ENCODE assay signal across 20 cellular contexts in genomic region chr9:77582572-77583365, GRCh38.
A peak's percentile ranks its signal among the peaks of the same experiment; 100 is the strongest.
DNase-seq lines count a peak whose midpoint lies in the region; ATAC-seq and TF ChIP-seq lines count a peak whose summit lies in the region.
"Had no signal": no experiment of that assay in that cellular context is flagged by ENCODE, and none has a peak within 500 bp of the region (broad histone marks: within the 10 kb centered on the region; RNA-seq: fewer than 3 reads in every experiment).

No MANE protein-coding gene starts in this region.

- H3K9ac ChIP-seq in IMR-90 (ENCODE audit: low read depth, low read length): no peak overlapping the region

- H3K79me1 ChIP-seq in IMR-90 (ENCODE audit: low read depth in 1 of 2, low read length in 2 of 2): no peaks in the 10 kb centered on the region

- H3K27ac ChIP-seq in IMR-90 (ENCODE audit: insufficient read depth, low read length): no peak overlapping the region
- H3K27ac ChIP-seq: HL-60, SK-N-MC had no signal

- no peak overlapping the region for H4K8ac ChIP-seq in IMR-90 (ENCODE audit: low read depth in 2 of 2, low read length in 2 of 2)

- H3K4me1 Mint-ChIP-seq in nephron progenitor cell: no peaks in the 10 kb centered on the region
- H3K4me1 Mint-ChIP-seq: CD8-positive, alpha-beta memory T cell; IgD-negative memory B cell had no signal

- H2AK9ac ChIP-seq in IMR-90 (replicated peaks; ENCODE audit: low read depth, low read length, poor library complexity): no peak overlapping the region

- TF ChIP-seq CTCF in IMR-90 (conservative IDR thresholded peaks at IDR 0.05; ENCODE audit: low read depth, low read length): no peak
- no peak for TF ChIP-seq CTCF in nephron progenitor cell (IDR thresholded peaks at IDR 0.05)

- in situ Hi-C loops in IMR-90 (cut with MboI; ENCODE audit: low sequenced_read_pairs): no loop called here

- no peak overlapping the region for H3K14ac ChIP-seq in IMR-90 (replicated peaks; ENCODE audit: low read depth, low read length)

- H2AK5ac ChIP-seq in IMR-90 (ENCODE audit: low read depth, low read length): no peak overlapping the region

- no peak overlapping the region for H4K91ac ChIP-seq in IMR-90 (ENCODE audit: insufficient read depth, low read depth, low read length)

- H2BK15ac ChIP-seq in IMR-90 (ENCODE audit: low read depth, low read length): no peak overlapping the region

- H3K27me3 Mint-ChIP-seq in nephron progenitor cell (ENCODE audit: low read depth, poor library complexity): peaks cover 6% of the 10 kb centered on the region

- no peak overlapping the region for H2BK120ac ChIP-seq in IMR-90 (ENCODE audit: low read depth, low read length)

- no peaks in the 10 kb centered on the region for H3K36me3 Mint-ChIP-seq in nephron progenitor cell (ENCODE audit: low read depth)
- H3K36me3 Mint-ChIP-seq: CD8-positive, alpha-beta memory T cell; IgD-negative memory B cell had no signal

- no peaks in the 10 kb centered on the region for H3K9me3 Mint-ChIP-seq in nephron progenitor cell
- H3K9me3 Mint-ChIP-seq: CD8-positive, alpha-beta memory T cell had no signal

- CTCF ChIA-PET in IMR-90 (lab: Yijun Ruan, JAX): interaction anchor here (1.0 kb wide), 1 partner anchor 23 kb away, joined by 3 read pairs; no protein-coding TSS in a partner anchor

- H3K27me3 ChIP-seq in IMR-90 (ENCODE audit: control insufficient read depth, insufficient read depth, low read length): peaks cover 2% of the 10 kb centered on the region; the same call in 1 of the 2 replicates

- POLR2A ChIA-PET in IMR-90 (lab: Charles Lee; ENCODE audit: unreplicated experiment): no interaction called here

- TF ChIP-seq POLR2A in IMR-90 (IDR thresholded peaks at IDR 0.05; ENCODE audit: low read depth, low read length): no peak

- no peaks in the 10 kb centered on the region for H4K20me1 ChIP-seq in IMR-90 (ENCODE audit: insufficient read depth, low read length)

- BruUV-seq in IMR-90 (replicated peaks; lab: Mats Ljungman, UMichigan): no TSS peak

- no peaks in the 10 kb centered on the region for H3K4me1 ChIP-seq in IMR-90 (ENCODE audit: control insufficient read depth, insufficient read depth, low read length)

- H3K4ac ChIP-seq in IMR-90 (ENCODE audit: low read depth, low read length): no peak overlapping the region

- peak overlapping the region; percentile 64 for H3K27ac Mint-ChIP-seq in nephron progenitor cell
- H3K27ac Mint-ChIP-seq: CD8-positive, alpha-beta memory T cell; IgD-negative memory B cell had no signal

- no peak overlapping the region for H2AFZ ChIP-seq in IMR-90 (replicated peaks; ENCODE audit: low read length, poor library complexity)

- no peak for DNase-seq in IMR-90
- peak; percentile 20 for DNase-seq in amniotic epithelial cell (ENCODE audit: low read depth)
- peak; percentile 48 for DNase-seq in left kidney (ENCODE audit: low read depth, low spot score)
- no peak for DNase-seq in nephron progenitor cell
- no peak for DNase-seq in effector CD4-positive, alpha-beta T cell
- DNase-seq in AG08396 (ENCODE audit: low spot score): no peak
- DNase-seq: C1 segment of cervical spinal cord; CD8-positive, alpha-beta memory T cell; Karpas-422; NCI-H1105; NCI-H2081 treated with DMSO at 0.1 percent for 48 hours; NCI-H510A; NCI-H748 treated with DMSO at 0.1 percent for 48 hours; NK-92 treated with Interleukin-12 subunit alpha and Interleukin-12 subunit beta, amount 100 ng/mL, for 24 hours; SHP77 had no signal

- dilution Hi-C loops in IMR-90 (cut with HindIII; ENCODE audit: low sequenced_read_pairs, unreplicated experiment): no loop called here

- intact Hi-C loops in IMR-90 (cut with micrococcal nuclease): loop anchor here (10.0 kb wide), 2 partner anchors 162 to 452 kb away; partner anchors contain the start of gene GNAQ

- H3K9me3 ChIP-seq in IMR-90 (ENCODE audit: control insufficient read depth, insufficient read depth, low read length): no peaks in the 10 kb centered on the region
- H3K9me3 ChIP-seq: HAP-1 had no signal

- H3K56ac ChIP-seq in IMR-90 (ENCODE audit: extremely low read depth, insufficient read depth, low read length): no peak overlapping the region

- WGBS in IMR-90 (ENCODE audit: extremely low coverage in 2 of 2, insufficient read length in 1 of 2), 2 experiments: 20% methylated on average over 3 of the region's 6 CpGs; no CpG with 5 or more reads in 1 of the 2 experiments

- H4K5ac ChIP-seq in IMR-90 (ENCODE audit: low read depth, low read length): no peak overlapping the region

- no peak overlapping the region for H3K4me3 Mint-ChIP-seq in nephron progenitor cell
- H3K4me3 Mint-ChIP-seq: IgD-negative memory B cell had no signal

- no peak for ATAC-seq in IMR-90 (ENCODE audit: low read depth)
- ATAC-seq in GM21737 (IDR thresholded peaks at IDR 0.05; ENCODE audit: unreplicated experiment): no peak

- H2BK20ac ChIP-seq in IMR-90 (ENCODE audit: low read depth, low read length): no peak overlapping the region

- no peak overlapping the region for H2BK5ac ChIP-seq in IMR-90 (ENCODE audit: low read depth, low read length, poor library complexity, severe bottlenecking)

- no peaks in the 10 kb centered on the region for H3K9me1 ChIP-seq in IMR-90 (ENCODE audit: insufficient read depth, low read length)

- H3K23ac ChIP-seq in IMR-90 (ENCODE audit: low read depth, low read length): no peak overlapping the region

- no peak overlapping the region for H3K4me3 ChIP-seq in IMR-90 (ENCODE audit: insufficient read depth, low read depth, low read length)
- H3K4me3 ChIP-seq: HAP-1, SK-N-MC had no signal

- no peak for TF ChIP-seq RAD21 in IMR-90 (IDR thresholded peaks at IDR 0.05; ENCODE audit: low read length)

- H3K36me3 ChIP-seq in IMR-90 (ENCODE audit: control insufficient read depth, insufficient read depth, low read length): no peaks in the 10 kb centered on the region
- H3K36me3 ChIP-seq: HAP-1 had no signal

- H3K4me2 ChIP-seq in IMR-90 (ENCODE audit: low read depth, low read length): no peak overlapping the region

- H3K18ac ChIP-seq in IMR-90 (ENCODE audit: low read depth, low read length): no peak overlapping the region

TF ChIP-seq in IMR-90, 13 proteins besides CTCF, POLR2A, EP300 and RAD21:
- TF ChIP-seq CEBPB (IDR thresholded peaks at IDR 0.05; ENCODE audit: low read depth, low read length): peak; percentile 53
- TF ChIP-seq NFE2L2 (IDR thresholded peaks at IDR 0.05; ENCODE audit: low read depth, low read length): no peak
- no peak for TF ChIP-seq ELK1 (IDR thresholded peaks at IDR 0.05; ENCODE audit: borderline replicate concordance, low read depth, low read length)
- TF ChIP-seq RCOR1 (IDR thresholded peaks at IDR 0.05; ENCODE audit: insufficient replicate concordance, low read length): no peak
- TF ChIP-seq RFX5 (IDR thresholded peaks at IDR 0.05; ENCODE audit: low read depth, low read length): no peak
- TF ChIP-seq BHLHE40 (IDR thresholded peaks at IDR 0.05; ENCODE audit: low read depth, low read length): no peak
- TF ChIP-seq USF2 (IDR thresholded peaks at IDR 0.05; ENCODE audit: low read depth, low read length): no peak

Comparison
In these comparisons a context has a peak if more than half of its experiments do, and no peak if none do; other contexts are left out.
1. DNase-seq: peak in amniotic epithelial cell (single experiment) and left kidney (single experiment); none in IMR-90 (single experiment), nephron progenitor cell (single experiment), effector CD4-positive, alpha-beta T cell (single experiment) and AG08396 (single experiment).